15 cellular contexts compared by ENCODE assay signal in genomic region chr1:169133228-169133576, GRCh38.
"Had no signal": no experiment of that assay in that cellular context is flagged by ENCODE, and none has a peak within 500 bp of the region (broad histone marks: within the 10 kb centered on the region; RNA-seq: fewer than 3 reads in every experiment).

No MANE protein-coding gene starts in this region.

- H3K9me3 Mint-ChIP-seq: activated naive CD4-positive, alpha-beta T cell treated with anti-CD3 and anti-CD28 coated beads, Interleukin-2, amount 50 U/mL, for 24 hours; WTC11 had no signal

- H3K27ac ChIP-seq: ascending aorta, left lung, tibial nerve had no signal

- FAIRE-seq: pancreas had no signal

- H3K4me3 Mint-ChIP-seq: activated CD4-positive, alpha-beta T cell treated with anti-CD3 and anti-CD28 coated beads for 36 hours; activated naive CD4-positive, alpha-beta T cell treated with anti-CD3 and anti-CD28 coated beads, Interleukin-2, amount 50 U/mL, for 24 hours; WTC11 had no signal

- H3K27ac Mint-ChIP-seq: activated CD4-positive, alpha-beta T cell treated with anti-CD3 and anti-CD28 coated beads for 36 hours; activated naive CD4-positive, alpha-beta T cell treated with anti-CD3 and anti-CD28 coated beads, Interleukin-2, amount 50 U/mL, for 24 hours had no signal

- H3K36me3 ChIP-seq: breast epithelium, uterus had no signal

- H3K4me3 ChIP-seq: ascending aorta, breast epithelium, left lung, pancreas, tibial nerve, uterus had no signal

- H3K27me3 ChIP-seq: ascending aorta, breast epithelium, left lung, pancreas, tibial nerve, uterus had no signal

- DNase-seq: activated CD4-positive, alpha-beta T cell treated with anti-CD3 and anti-CD28 coated beads for 36 hours; activated CD4-positive, alpha-beta T cell treated with anti-CD3 and anti-CD28 coated beads, Interleukin-2, amount 50 U/mL, for 48 hours; activated gamma-delta T cell; foreskin fibroblast; left lung; pancreas; stimulated activated CD4-positive, alpha-beta T cell treated with anti-CD3 and anti-CD28 coated beads, Interleukin-2, amount 100 ng/mL, for 24 hours; stimulated activated naive CD4-positive, alpha-beta T cell treated with Interleukin-2 at 50 U/mL for 16 hours; substantia nigra; uterus had no signal

- H3K9me3 ChIP-seq: ascending aorta, breast epithelium, left lung, pancreas, tibial nerve, uterus had no signal

- H3K4me1 ChIP-seq: breast epithelium, left lung, tibial nerve, uterus had no signal

- ATAC-seq: activated CD4-positive, alpha-beta T cell treated with anti-CD3 and anti-CD28 coated beads for 36 hours; WTC11 had no signal

- H3K27me3 Mint-ChIP-seq: activated CD4-positive, alpha-beta T cell treated with anti-CD3 and anti-CD28 coated beads for 36 hours; activated naive CD4-positive, alpha-beta T cell treated with anti-CD3 and anti-CD28 coated beads, Interleukin-2, amount 50 U/mL, for 24 hours had no signal
